ENCODE assay signal across 9 cellular contexts in genomic region chr11:6647282-6647679, GRCh38. TPM values are rescaled to one million over a fixed set of nuclear protein-coding genes. Genes with fewer than 3 reads are reported as not detected.
A peak's percentile ranks its signal among the peaks of the same experiment; 100 is the strongest.
DNase-seq lines count a peak whose midpoint lies in the region; ATAC-seq, FAIRE-seq and TF ChIP-seq lines count a peak whose summit lies in the region.
"Had no signal": no experiment of that assay in that cellular context is flagged by ENCODE, and none has a peak within 500 bp of the region (broad histone marks: within the 10 kb centered on the region; RNA-seq: fewer than 3 reads in every experiment).

No MANE protein-coding gene starts in this region.

- TF ChIP-seq CTCF in coronary artery (IDR thresholded peaks at IDR 0.05) (no peak), omental fat pad (IDR thresholded peaks at IDR 0.05) (no peak)

- H3K9me3 ChIP-seq in subcutaneous abdominal adipose tissue (ENCODE audit: control insufficient read depth in 5 of 5, low read length in 5 of 5), result no peaks in the 10 kb centered on the region

- peak; percentile 70 for DNase-seq in H7
- DNase-seq in coronary artery (ENCODE audit: low spot score), result peak; percentile 68
- DNase-seq in left kidney (ENCODE audit: low read depth, low spot score), result peak; percentile 47
- no peak for DNase-seq in kidney tubule cell (ENCODE audit: low spot score)
- no peak for DNase-seq in omental fat pad (ENCODE audit: low spot score)
- DNase-seq in RCC 7860 (ENCODE audit: low spot score), result no peak
- DNase-seq: NCI-H1436 had no signal

- no peaks in the 10 kb centered on the region for H3K36me3 ChIP-seq in H7 (replicated peaks; ENCODE audit: control insufficient read depth, insufficient read depth, low read length)
- H3K36me3 ChIP-seq in subcutaneous abdominal adipose tissue (ENCODE audit: control insufficient read depth in 5 of 5, insufficient read depth in 5 of 5, low read length in 5 of 5), result peaks cover 0 to 5% (median 0%) of the 10 kb centered on the region in 5 donors

- H3K4me3 ChIP-seq in H7 (ENCODE audit: insufficient read depth, low read depth, low read length) (no peak overlapping the region), coronary artery (peak overlapping the region; percentile 42), subcutaneous abdominal adipose tissue (ENCODE audit: low read depth in 1 of 5, low read length in 5 of 5) (peak overlapping the region in 1 of 5 donors; percentile 35)

- no peak for FAIRE-seq in RCC 7860 (lab: Jason Lieb, UNC)

- peak overlapping the region in 3 of 5 donors; percentile 9 to 39 (median 34) for H3K9ac ChIP-seq in subcutaneous abdominal adipose tissue (ENCODE audit: low read length in 5 of 5)

- ATAC-seq in omental fat pad (ENCODE audit: low FRiP score), result no peak
- no peak for ATAC-seq in HG03039 (IDR thresholded peaks at IDR 0.05; ENCODE audit: unreplicated experiment)

- no peaks in the 10 kb centered on the region; the same call in 1 of the 2 replicates for H3K27me3 ChIP-seq in H7 (ENCODE audit: control insufficient read depth, insufficient read depth, low read length)
- peaks cover 0 to 3% (median 0%) of the 10 kb centered on the region in 5 donors for H3K27me3 ChIP-seq in subcutaneous abdominal adipose tissue (ENCODE audit: control insufficient read depth in 5 of 5, insufficient read depth in 4 of 5, low read length in 5 of 5)

- peaks cover 9 to 52% (median 30%) of the 10 kb centered on the region in 5 donors for H3K4me1 ChIP-seq in subcutaneous abdominal adipose tissue (ENCODE audit: control insufficient read depth in 5 of 5, insufficient read depth in 5 of 5, low read length in 5 of 5)

- H3K27ac ChIP-seq in coronary artery (peak overlapping the region; percentile 41 to 86), subcutaneous abdominal adipose tissue (ENCODE audit: low read depth, low read length) (peak overlapping the region; percentile 80)

RNA-seq across cellular contexts. Expression of gene DCHS1, which starts 8.3 kb away (rescaled TPM):
- 15.7 and 16.8 TPM in 2 replicates for total RNA-seq in H7 (2014; rRNA removed; shearing (Covaris generic))
- total RNA-seq in omental fat pad, result 10 to 100 TPM; 12.6 to 26.3 (median 19.4) TPM

RNA-seq across cellular contexts. Expression of gene TPP1, which starts 28.1 kb away (rescaled TPM):
- 13.9 and 17.1 TPM in 2 replicates for total RNA-seq in H7 (2014; rRNA removed; shearing (Covaris generic))
- 10 to 100 TPM; 73.8 to 95.0 (median 83.9) TPM for total RNA-seq in omental fat pad

RNA-seq across cellular contexts. Expression of gene TAF10, which starts 35.3 kb away (rescaled TPM):
- 121 and 198 TPM in 2 replicates for total RNA-seq in H7 (2014; rRNA removed; shearing (Covaris generic))
- total RNA-seq in omental fat pad, result 10 to 100 TPM; 31.9 to 52.6 (median 37.1) TPM

RNA-seq across cellular contexts. Expression of gene MRPL17, which starts 35.9 kb away (rescaled TPM):
- 72.9 and 110 TPM in 2 replicates for total RNA-seq in H7 (2014; rRNA removed; shearing (Covaris generic))
- total RNA-seq in omental fat pad, result 10 to 100 TPM; 20.0 to 31.6 (median 29.0) TPM

RNA-seq across cellular contexts. Expression of gene ILK, which starts 43.7 kb away (rescaled TPM):
- 114 and 130 TPM in 2 replicates for total RNA-seq in H7 (2014; rRNA removed; shearing (Covaris generic))
- 100 to 1,000 TPM in 3 of 4 donors, 10 to 100 TPM in 1; 92.1 to 189 (median 118) TPM for total RNA-seq in omental fat pad

Comparison
In these comparisons a context has a peak if more than half of its experiments do, and no peak if none do; other contexts are left out.
1. DNase-seq: peak in H7 (single experiment), coronary artery (single experiment) and left kidney (single experiment); none in kidney tubule cell (single experiment), omental fat pad (single experiment) and RCC 7860 (single experiment).